Comparison of ENCODE assay signal across 29 cellular contexts in the genomic region with DNA sequence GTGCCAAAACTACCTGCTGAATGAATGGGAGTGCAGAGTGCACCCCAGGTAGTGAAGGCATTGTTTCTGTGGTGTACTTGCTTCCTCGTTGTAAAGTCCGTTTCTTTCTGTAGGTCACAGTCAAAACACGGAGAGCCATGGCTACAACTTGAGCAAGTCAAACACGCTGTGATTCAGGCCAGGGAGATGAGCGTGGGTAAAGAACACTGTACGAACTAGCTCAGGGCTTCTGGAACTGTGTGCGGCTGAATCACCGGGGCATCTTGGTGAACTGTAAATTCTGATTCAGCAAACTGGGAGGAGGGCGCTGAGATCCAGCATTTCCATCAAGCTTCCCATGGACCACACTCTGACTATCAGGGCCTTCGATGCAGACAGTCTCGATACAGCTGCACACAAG. TPM values are rescaled to one million over a fixed set of nuclear protein-coding genes. Genes with fewer than 3 reads are reported as not detected.
DNase-seq lines count a peak whose midpoint lies in the region; ATAC-seq, FAIRE-seq and TF ChIP-seq lines count a peak whose summit lies in the region.
"Had no signal": no experiment of that assay in that cellular context is flagged by ENCODE, and none has a peak within 500 bp of the region (broad histone marks: within the 10 kb centered on the region; RNA-seq: fewer than 3 reads in every experiment).

No MANE protein-coding gene starts in this region.

- peak; percentile 13 for FAIRE-seq in keratinocyte (lab: Jason Lieb, UNC)

- H3K4me3 ChIP-seq in keratinocyte (ENCODE audit: control insufficient read depth in 2 of 3, extremely low read depth in 1 of 3, insufficient read depth in 2 of 3, low read depth in 1 of 3, low read length in 3 of 3) (no peak overlapping the region), upper lobe of right lung (no peak overlapping the region)
- H3K4me3 ChIP-seq: HAP-1, left ventricle myocardium inferior, stomach, transverse colon had no signal

- H3K4me2 ChIP-seq in keratinocyte (ENCODE audit: control insufficient read depth, extremely low read depth, insufficient read depth, low read depth, low read length): no peak overlapping the region

- H3K36me3 ChIP-seq in keratinocyte (ENCODE audit: control insufficient read depth in 2 of 2, extremely low read depth in 1 of 2, insufficient read depth in 2 of 2, low read length in 2 of 2) (no peaks in the 10 kb centered on the region), upper lobe of right lung (no peaks in the 10 kb centered on the region)
- H3K36me3 ChIP-seq: HAP-1, left ventricle myocardium inferior, stomach, transverse colon had no signal

- H3K27me3 ChIP-seq in keratinocyte (ENCODE audit: control insufficient read depth, extremely low read depth, insufficient read depth, low read length) (no peaks in the 10 kb centered on the region), upper lobe of right lung (no peaks in the 10 kb centered on the region)
- H3K27me3 ChIP-seq: transverse colon had no signal

- CTCF ChIA-PET in MCF 10A (lab: Yijun Ruan, JAX): interaction anchor here (0.6 to 6.4 kb wide), 5 partner anchors 8 to 458 kb away, joined by 3 to 187 read pairs (median 53); no protein-coding TSS in a partner anchor

- H3K27ac Mint-ChIP-seq in MCF 10A (ENCODE audit: low read depth, unreplicated experiment): peak overlapping the region; percentile 61
- H3K27ac Mint-ChIP-seq: activated B cell treated with CpG ODN at 0.5 μM for 24 hours; activated naive CD8-positive, alpha-beta T cell; activated T-helper 17 cell treated with anti-CD3 and anti-CD28 coated beads, Interleukin-2, amount 50 U/mL, for 72 hours had no signal

- dilution Hi-C loops in keratinocyte (cut with MboI; ENCODE audit: extremely low pct_ligation_motif_present, low sequenced_read_pairs): no loop called here

- no peak for ATAC-seq in Right ventricle myocardium inferior
- no peak for ATAC-seq in upper lobe of right lung
- ATAC-seq: activated T-helper 17 cell treated with anti-CD3 and anti-CD28 coated beads, Interleukin-2, amount 50 U/mL, for 72 hours had no signal

- peak; percentile 36 for DNase-seq in cardiac septum (ENCODE audit: low spot score)
- no peak for DNase-seq in Right ventricle myocardium inferior (ENCODE audit: missing footprints)
- DNase-seq in MCF 10A (ENCODE audit: unreplicated experiment): no peak
- no peak for DNase-seq in keratinocyte (ENCODE audit: low read depth, low spot score)
- peak; percentile 30 for DNase-seq in upper lobe of right lung
- no peak for DNase-seq in NCI-H2227 (lab: John Stamatoyannopoulos, UW; ENCODE audit: unreplicated experiment)
- DNase-seq in NCI-H1105 treated with DMSO at 0.1 percent for 48 hours (lab: John Stamatoyannopoulos, UW): no peak
- no peak for DNase-seq in NCI-H1436 treated with DMSO at 0.1 percent for 48 hours (lab: John Stamatoyannopoulos, UW)
- DNase-seq: ACHN; activated B cell treated with CpG ODN at 0.5 μM for 24 hours; activated CD4-positive, alpha-beta T cell treated with anti-CD3 and anti-CD28 coated beads, Interleukin-2, amount 50 U/mL, for 4 hours; activated CD8-positive, alpha-beta memory T cell treated with anti-CD3 and anti-CD28 coated beads, Interleukin-2, amount 50 U/mL, for 4 hours; anterior cingulate cortex; caudate nucleus; COR-L47; DMS53; KBM-7; NCI-H1417 treated with DMSO at 0.1 percent for 48 hours; NCI-H2171; NCI-H524; Right ventricle myocardium superior; stimulated activated CD4-positive, alpha-beta T cell treated with anti-CD3 and anti-CD28 coated beads, Interleukin-2, amount 100 ng/mL, for 24 hours; stomach; T-helper 9 cell; transverse colon had no signal

- H3K9me3 ChIP-seq in keratinocyte (ENCODE audit: control insufficient read depth, low read depth, low read length): no peaks in the 10 kb centered on the region
- H3K9me3 ChIP-seq in upper lobe of right lung: no peaks in the 10 kb centered on the region
- H3K9me3 ChIP-seq: HAP-1, left ventricle myocardium inferior, stomach, transverse colon had no signal

- H3K4me1 ChIP-seq in keratinocyte (ENCODE audit: control insufficient read depth, extremely low read depth, insufficient read depth, low read length) (peaks cover 54% of the 10 kb centered on the region), upper lobe of right lung (peaks cover 17% of the 10 kb centered on the region)

- H3K9me1 ChIP-seq in keratinocyte (ENCODE audit: control insufficient read depth, extremely low read depth, insufficient read depth, low read length): no peaks in the 10 kb centered on the region

- H3K27me3 Mint-ChIP-seq in MCF 10A (ENCODE audit: insufficient read depth, unreplicated experiment): no peaks in the 10 kb centered on the region
- H3K27me3 Mint-ChIP-seq: activated B cell treated with CpG ODN at 0.5 μM for 24 hours had no signal

- peaks cover 46% of the 10 kb centered on the region for H3K4me1 Mint-ChIP-seq in MCF 10A (ENCODE audit: insufficient read depth, unreplicated experiment)

- H3K36me3 Mint-ChIP-seq in MCF 10A (ENCODE audit: insufficient read depth, unreplicated experiment): peaks cover 6% of the 10 kb centered on the region
- H3K36me3 Mint-ChIP-seq: activated naive CD8-positive, alpha-beta T cell had no signal

- no peaks in the 10 kb centered on the region for H3K9me3 Mint-ChIP-seq in MCF 10A (ENCODE audit: unreplicated experiment)
- H3K9me3 Mint-ChIP-seq: activated B cell treated with CpG ODN at 0.5 μM for 24 hours; activated T-helper 17 cell treated with anti-CD3 and anti-CD28 coated beads, Interleukin-2, amount 50 U/mL, for 72 hours had no signal

- no peaks in the 10 kb centered on the region for H4K20me1 ChIP-seq in keratinocyte (ENCODE audit: control insufficient read depth, extremely low read depth, insufficient read depth, low read length)

- intact Hi-C loops in cardiac septum (cut with DNase I): no loop called here
- intact Hi-C loops in Right ventricle myocardium inferior (cut with DNase I): no loop called here
- intact Hi-C loops in MCF 10A (cut with micrococcal nuclease): no loop called here
- intact Hi-C loops in upper lobe of right lung (cut with DNase I): loop anchor here (10.0 kb wide), 1 partner anchor 49 kb away; no protein-coding TSS in a partner anchor

- no TSS peak for BruUV-seq in MCF 10A (replicated peaks; lab: Mats Ljungman, UMichigan)

- H3K27ac ChIP-seq in keratinocyte (ENCODE audit: control insufficient read depth, insufficient read depth, low read length) (peak overlapping the region; percentile 38), upper lobe of right lung (no peak overlapping the region)
- H3K27ac ChIP-seq: left ventricle myocardium inferior had no signal

- H3K4me3 Mint-ChIP-seq in MCF 10A (ENCODE audit: unreplicated experiment): peak overlapping the region; percentile 36
- H3K4me3 Mint-ChIP-seq: activated B cell treated with CpG ODN at 0.5 μM for 24 hours; activated naive CD8-positive, alpha-beta T cell had no signal

- POLR2A ChIA-PET in MCF 10A (lab: Yijun Ruan, JAX): interaction anchor here (1.3 to 6.7 kb wide), 5 partner anchors 8 to 52 kb away, joined by 3 to 254 read pairs (median 25); no protein-coding TSS in a partner anchor

- no peak for TF ChIP-seq CTCF in MCF 10A (IDR thresholded peaks at IDR 0.05; ENCODE audit: unreplicated experiment)
- TF ChIP-seq CTCF in keratinocyte (optimal IDR thresholded peaks at IDR 0.05 in 1 of 3, IDR thresholded peaks at IDR 0.05 in 1 of 3, conservative IDR thresholded peaks at IDR 0.05 in 1 of 3; ENCODE audit: extremely low read depth in 1 of 3, insufficient read depth in 2 of 3, low read length in 3 of 3): no peak
- TF ChIP-seq CTCF in upper lobe of right lung (IDR thresholded peaks at IDR 0.05): no peak

- no peak overlapping the region for H2AFZ ChIP-seq in keratinocyte (ENCODE audit: control insufficient read depth, low read length)

- H3K9ac ChIP-seq in keratinocyte (ENCODE audit: control insufficient read depth, extremely low read depth, insufficient read depth, low read length): no peak overlapping the region

- peaks cover 2% of the 10 kb centered on the region for H3K79me2 ChIP-seq in keratinocyte (ENCODE audit: control insufficient read depth, insufficient read depth, low read length)

RNA-seq across cellular contexts. Expression of a gene that starts 5.0 kb away (rescaled TPM):
- total RNA-seq in cardiac septum: 48.3 TPM
- 31.7 TPM for total RNA-seq in Right ventricle myocardium inferior
- total RNA-seq in MCF 10A (2022): 56.1 and 75.8 TPM in 2 replicates
- polyA plus RNA-seq in keratinocyte: 10.6 to 21.4 TPM (median 15.8 TPM) in 3 replicates
- polyA plus RNA-seq in keratinocyte (2011; ENCODE audit: low read depth): 17.1 TPM
- 4.4 and 10.0 TPM in 2 replicates for polyA plus RNA-seq in keratinocyte (2011; cell fraction: cytosol; rRNA removed)
- 56.7 and 70.6 TPM in 2 replicates for polyA plus RNA-seq in keratinocyte (2011; cell fraction: nucleus; rRNA removed)
- polyA plus RNA-seq in keratinocyte (2012; ENCODE audit: low replicate concordance): 23.7 and 30.5 TPM in 2 replicates
- polyA minus RNA-seq in keratinocyte: 24.1 to 62.9 TPM (median 26.8 TPM) in 3 replicates
- 24.0 TPM for polyA minus RNA-seq in keratinocyte (2011; cell fraction: cytosol; rRNA and poly(A)+ RNA removed)
- polyA minus RNA-seq in keratinocyte (2011; cell fraction: nucleus; rRNA and poly(A)+ RNA removed): 27.1 and 33.3 TPM in 2 replicates
- total RNA-seq in upper lobe of right lung: 58.8 TPM

Comparison
In these comparisons a context has a peak if more than half of its experiments do, and no peak if none do; other contexts are left out.
1. DNase-seq: peak in cardiac septum (single experiment) and upper lobe of right lung (single experiment); none in Right ventricle myocardium inferior (single experiment), MCF 10A (single experiment), keratinocyte (single experiment), NCI-H2227 (single experiment), NCI-H1105 treated with DMSO at 0.1 percent for 48 hours (single experiment) and NCI-H1436 treated with DMSO at 0.1 percent for 48 hours (single experiment).